In the genomic region with DNA sequence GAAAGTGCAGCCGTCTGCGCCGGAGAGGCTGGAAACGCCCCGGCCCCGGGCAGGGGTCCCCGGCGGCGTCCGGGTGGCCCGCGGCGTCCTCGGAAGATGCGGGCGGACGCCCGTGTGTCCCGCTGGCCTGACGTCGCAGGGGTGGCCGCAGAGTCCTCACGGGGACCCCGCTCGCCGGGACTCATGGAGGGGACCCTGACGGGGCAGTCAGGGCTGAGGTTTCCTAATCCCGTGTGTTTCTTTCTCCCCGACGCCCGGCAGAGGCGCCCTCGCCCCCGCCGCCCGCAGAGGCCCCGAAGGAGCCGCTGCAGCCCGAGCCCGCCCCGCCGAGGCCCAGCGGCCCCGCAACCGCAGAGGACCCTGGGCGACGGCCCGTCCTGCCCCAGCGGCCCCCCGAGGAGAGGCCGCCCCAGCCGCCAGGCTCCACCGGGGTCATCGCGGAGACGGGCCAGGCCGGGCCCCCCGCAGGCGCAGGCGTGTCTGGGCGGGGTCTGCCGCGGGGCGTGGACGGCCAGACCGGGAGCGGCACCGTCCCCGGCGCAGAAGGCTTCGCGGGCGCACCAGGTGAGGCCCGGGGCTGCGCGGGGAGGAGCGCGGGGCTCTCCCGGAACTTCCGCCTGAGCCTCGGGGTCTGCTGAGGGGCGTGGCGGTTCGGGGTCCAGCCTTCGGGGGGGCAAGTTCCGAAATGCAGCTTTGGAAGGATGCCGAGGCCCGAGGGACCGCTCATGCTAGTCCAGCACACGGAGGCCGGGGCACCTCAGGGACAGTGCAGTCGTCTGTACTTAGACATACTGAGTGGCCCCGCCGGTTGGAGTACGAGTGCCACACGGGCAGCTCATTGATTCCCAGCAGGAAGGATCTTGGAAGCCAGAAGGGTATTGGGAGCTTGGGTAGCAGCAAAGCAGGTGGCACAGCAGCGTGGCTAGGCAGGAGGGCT, we compare ENCODE assay signal across 8 cellular contexts.
DNase-seq lines count a peak whose midpoint lies in the region; ATAC-seq, FAIRE-seq and TF ChIP-seq lines count a peak whose summit lies in the region.

No MANE protein-coding gene starts in this region.

- ATAC-seq in HG02981 (IDR thresholded peaks at IDR 0.05; ENCODE audit: unreplicated experiment) (peak; percentile 41), GM18858 (IDR thresholded peaks at IDR 0.05; ENCODE audit: unreplicated experiment) (no peak)

- POLR2A ChIA-PET in RWPE1 (lab: Yijun Ruan, JAX; ENCODE audit: low non-redundant PET): no interaction called here

- peaks cover 16% of the 10 kb centered on the region for H3K36me3 ChIP-seq in adipocyte (ENCODE audit: control insufficient read depth, insufficient read depth, low read length, severe bottlenecking)
- peaks cover 25% of the 10 kb centered on the region for H3K36me3 ChIP-seq in iPS-20b (ENCODE audit: insufficient read depth, low read depth, low read length)

- no peak for FAIRE-seq in GM18507 (lab: Jason Lieb, UNC)

- CTCF ChIA-PET in RWPE1 (lab: Yijun Ruan, JAX): no interaction called here

- H3K9ac ChIP-seq in adipocyte (ENCODE audit: low read length): peak overlapping the region; percentile 84
- peak overlapping the region; percentile 73; the same call in 1 of the 2 replicates for H3K9ac ChIP-seq in iPS-20b (ENCODE audit: low read depth, low read length)

- H3K9me3 ChIP-seq in adipocyte (ENCODE audit: control insufficient read depth, low read length) (no peaks in the 10 kb centered on the region), iPS-20b (ENCODE audit: insufficient read depth, low read depth, low read length) (no peaks in the 10 kb centered on the region)

- H3K4me3 ChIP-seq in adipocyte (ENCODE audit: low read length) (peak overlapping the region; percentile 76), iPS-20b (ENCODE audit: low read length) (peak overlapping the region; percentile 76)

- peak; percentile 40; the same call in 1 of the 2 replicates for TF ChIP-seq CTCF in RWPE1 (conservative IDR thresholded peaks at IDR 0.05; ENCODE audit: low read depth)

- peak overlapping the region; percentile 64 for H3K27ac ChIP-seq in RWPE1
- no peak overlapping the region for H3K27ac ChIP-seq in iPS-20b (ENCODE audit: low read length)

- DNase-seq in 8988T: peak; percentile 93
- DNase-seq in GM18507 (ENCODE audit: extremely low spot score, insufficient read length, low read depth): peak; percentile 55
- DNase-seq in RWPE1 (ENCODE audit: low spot score): peak; percentile 62
- peak; percentile 56 for DNase-seq in adipocyte (ENCODE audit: low read depth)
- peak; percentile 72 for DNase-seq in stimulated activated CD4-positive, alpha-beta T cell treated with anti-CD3 and anti-CD28 coated beads, Interleukin-15, amount 100 ng/mL, for 24 hours

- H3K27me3 ChIP-seq in adipocyte (replicated peaks; ENCODE audit: control insufficient read depth, insufficient read depth, low read length): no peaks in the 10 kb centered on the region
- peaks cover 32% of the 10 kb centered on the region for H3K27me3 ChIP-seq in iPS-20b (ENCODE audit: insufficient read depth, low read length)

- H3K4me1 ChIP-seq in adipocyte (ENCODE audit: control insufficient read depth, insufficient read depth, low read length) (peaks cover 19% of the 10 kb centered on the region), iPS-20b (ENCODE audit: insufficient read depth, low read length) (no peaks in the 10 kb centered on the region)
